Comparison of ENCODE assay signal across 20 cellular contexts in genomic region chr20:57650756-57651483, GRCh38. TPM values are rescaled to one million over a fixed set of nuclear protein-coding genes. Genes with fewer than 3 reads are reported as not detected.
DNase-seq lines count a peak whose midpoint lies in the region; ATAC-seq and TF ChIP-seq lines count a peak whose summit lies in the region.
"Had no signal": no experiment of that assay in that cellular context is flagged by ENCODE, and none has a peak within 500 bp of the region (broad histone marks: within the 10 kb centered on the region; RNA-seq: fewer than 3 reads in every experiment).

No MANE protein-coding gene starts in this region.

- no peak overlapping the region for H3K9ac ChIP-seq in SK-N-SH

- H3K9me3 Mint-ChIP-seq in central memory CD8-positive, alpha-beta T cell: no peaks in the 10 kb centered on the region
- H3K9me3 Mint-ChIP-seq in nephron progenitor cell (peaks cover 4% of the 10 kb centered on the region), natural killer cell (no peaks in the 10 kb centered on the region)
- H3K9me3 Mint-ChIP-seq: activated T-helper 17 cell treated with anti-CD3 and anti-CD28 coated beads, Interleukin-2, amount 50 U/mL, for 72 hours; HFFc6 had no signal

- H3F3A ChIP-seq in SK-N-SH (replicated peaks; ENCODE audit: insufficient read depth): no peaks in the 10 kb centered on the region

- TF ChIP-seq RAD21 in SK-N-SH (IDR thresholded peaks at IDR 0.05; ENCODE audit: low read length): no peak

- no peak overlapping the region for H2AFZ ChIP-seq in SK-N-SH (ENCODE audit: low read depth)

- H3K27me3 ChIP-seq in SK-N-SH (ENCODE audit: insufficient read depth): no peaks in the 10 kb centered on the region
- H3K27me3 ChIP-seq: heart right ventricle, right lobe of liver had no signal

- intact Hi-C loops in natural killer cell (cut with micrococcal nuclease): loop anchor here (10.0 kb wide), 1 partner anchor 524 kb away; no protein-coding TSS in a partner anchor

- DNase-seq in SK-N-SH (peak; percentile 8), GM20000 (ENCODE audit: low spot score) (peak; percentile 5), nephron progenitor cell (no peak), OCI-M2 (lab: John Stamatoyannopoulos, UW; ENCODE audit: unreplicated experiment) (no peak), natural killer cell (no peak)
- peak; percentile 5 to 6 for DNase-seq in central memory CD8-positive, alpha-beta T cell (ENCODE audit: low spot score in 2 of 2)
- DNase-seq in activated CD4-positive, alpha-beta T cell treated with anti-CD3 and anti-CD28 coated beads for 1 hour: no peak
- DNase-seq: activated CD4-positive, alpha-beta T cell treated with anti-CD3 and anti-CD28 coated beads, Interleukin-2, amount 50 U/mL, for 48 hours; HFFc6; mucosa of descending colon; NCI-H1436 treated with DMSO at 0.1 percent for 48 hours; NCI-H446 treated with DMSO at 0.1 percent for 48 hours had no signal

- no peaks in the 10 kb centered on the region for H3K79me2 ChIP-seq in SK-N-SH (ENCODE audit: insufficient read depth)

- peaks cover 0 to 3% of the 10 kb centered on the region in 2 experiments; a peak in 1 of 4 replicates for H3K4me1 ChIP-seq in SK-N-SH (ENCODE audit: control insufficient read depth in 1 of 2, insufficient read depth in 2 of 2, low read depth in 1 of 2, low read length in 1 of 2)
- H3K4me1 ChIP-seq: right lobe of liver had no signal

- no peak overlapping the region for H3K4me3 Mint-ChIP-seq in central memory CD8-positive, alpha-beta T cell
- H3K4me3 Mint-ChIP-seq in nephron progenitor cell (peak overlapping the region; percentile 48), natural killer cell (no peak overlapping the region)
- H3K4me3 Mint-ChIP-seq: activated T-helper 17 cell treated with anti-CD3 and anti-CD28 coated beads, Interleukin-2, amount 50 U/mL, for 72 hours; CD14-positive monocyte; HFFc6 had no signal

- POLR2A ChIA-PET in SK-N-SH (lab: Yijun Ruan, JAX): interaction anchor here (0.6 kb wide), 1 partner anchor 40 kb away, joined by 3 read pairs; no protein-coding TSS in a partner anchor

- peaks cover 4% of the 10 kb centered on the region for H3K36me3 Mint-ChIP-seq in central memory CD8-positive, alpha-beta T cell (ENCODE audit: insufficient read depth)
- H3K36me3 Mint-ChIP-seq in nephron progenitor cell (ENCODE audit: low read depth) (peaks cover 12% of the 10 kb centered on the region), natural killer cell (no peaks in the 10 kb centered on the region)
- H3K36me3 Mint-ChIP-seq: CD14-positive monocyte had no signal

- peaks cover 17% of the 10 kb centered on the region for H3K4me1 Mint-ChIP-seq in central memory CD8-positive, alpha-beta T cell
- peaks cover 53% of the 10 kb centered on the region for H3K4me1 Mint-ChIP-seq in nephron progenitor cell
- peaks cover 7% of the 10 kb centered on the region in 2 donors for H3K4me1 Mint-ChIP-seq in natural killer cell
- H3K4me1 Mint-ChIP-seq: activated T-helper 17 cell treated with anti-CD3 and anti-CD28 coated beads, Interleukin-2, amount 50 U/mL, for 72 hours had no signal

- no peak overlapping the region for H3K27ac Mint-ChIP-seq in central memory CD8-positive, alpha-beta T cell (ENCODE audit: low read depth)
- H3K27ac Mint-ChIP-seq in nephron progenitor cell (no peak overlapping the region), natural killer cell (no peak overlapping the region)
- H3K27ac Mint-ChIP-seq: activated T-helper 17 cell treated with anti-CD3 and anti-CD28 coated beads, Interleukin-2, amount 50 U/mL, for 72 hours; CD14-positive monocyte; HFFc6 had no signal

- H3K36me3 ChIP-seq in SK-N-SH (replicated peaks in 1 of 2; ENCODE audit: control insufficient read depth in 1 of 2, insufficient read depth in 2 of 2, low read length in 1 of 2): peaks cover 7 to 45% of the 10 kb centered on the region in 2 experiments
- H3K36me3 ChIP-seq: right lobe of liver had no signal

- no peak overlapping the region for H3K4me2 ChIP-seq in SK-N-SH

- WGBS in SK-N-SH (ENCODE audit: low lambda C conversion rate): 95% methylated on average over 16 of the region's 23 CpGs

- TF ChIP-seq CTCF in SK-N-SH (IDR thresholded peaks at IDR 0.05) (no peak), GM20000 (IDR thresholded peaks at IDR 0.05; ENCODE audit: extremely low read depth, missing control alignments) (no peak), nephron progenitor cell (IDR thresholded peaks at IDR 0.05) (no peak), natural killer cell (IDR thresholded peaks at IDR 0.05) (no peak)

- no peaks in the 10 kb centered on the region for H3K9me3 ChIP-seq in SK-N-SH
- H3K9me3 ChIP-seq: heart right ventricle, mucosa of descending colon, right lobe of liver had no signal

- no peak for TF ChIP-seq EP300 in SK-N-SH (IDR thresholded peaks at IDR 0.05; ENCODE audit: borderline replicate concordance in 1 of 2, low read depth in 1 of 2, low read length in 1 of 2)

- no peak overlapping the region for H3K4me3 ChIP-seq in SK-N-SH (ENCODE audit: low read depth in 2 of 2, low read length in 1 of 2)
- H3K4me3 ChIP-seq: heart right ventricle, mucosa of descending colon, right lobe of liver had no signal

- peaks cover 7% of the 10 kb centered on the region for H4K20me1 ChIP-seq in SK-N-SH (ENCODE audit: insufficient read depth)

- ATAC-seq in SK-N-SH treated with all-trans-retinoic acid at 6 μM for 48 hours: no peak
- ATAC-seq in central memory CD8-positive, alpha-beta T cell (replicated peaks; ENCODE audit: extremely low read depth, poor library complexity, severe bottlenecking): no peak
- ATAC-seq in natural killer cell: no peak
- ATAC-seq: activated T-helper 17 cell treated with anti-CD3 and anti-CD28 coated beads, Interleukin-2, amount 50 U/mL, for 72 hours; heart right ventricle; mucosa of descending colon; right lobe of liver had no signal

- no peaks in the 10 kb centered on the region for H3K9me2 ChIP-seq in SK-N-SH

- H3K27ac ChIP-seq in SK-N-SH (ENCODE audit: low read depth in 2 of 2, low read length in 1 of 2): no peak overlapping the region
- H3K27ac ChIP-seq: heart right ventricle, right lobe of liver had no signal

- H3K27me3 Mint-ChIP-seq in central memory CD8-positive, alpha-beta T cell: peaks cover 21% of the 10 kb centered on the region
- H3K27me3 Mint-ChIP-seq in nephron progenitor cell (ENCODE audit: low read depth, poor library complexity) (peaks cover 17% of the 10 kb centered on the region), natural killer cell (ENCODE audit: low read depth in 2 of 2) (peaks cover 6 to 31% of the 10 kb centered on the region in 2 donors)
- H3K27me3 Mint-ChIP-seq: activated T-helper 17 cell treated with anti-CD3 and anti-CD28 coated beads, Interleukin-2, amount 50 U/mL, for 72 hours had no signal

- CTCF ChIA-PET in SK-N-SH (lab: Yijun Ruan, JAX): interaction anchor here (0.6 kb wide), 1 partner anchor 559 kb away, joined by 3 read pairs; no protein-coding TSS in a partner anchor

TF ChIP-seq in SK-N-SH, 30 proteins besides CTCF, POLR2A, EP300 and RAD21 (continues in another document):
- TF ChIP-seq SMC3 (IDR thresholded peaks at IDR 0.05; ENCODE audit: low read depth, low read length) (no peak), GABPA (IDR thresholded peaks at IDR 0.05; ENCODE audit: low read depth) (no peak), FOXJ3 (CRISPR knock-in tag; IDR thresholded peaks at IDR 0.05) (no peak), MAX (IDR thresholded peaks at IDR 0.05; ENCODE audit: low read depth) (no peak), MEF2A (IDR thresholded peaks at IDR 0.05; ENCODE audit: borderline replicate concordance, low read depth) (no peak), USF2 (IDR thresholded peaks at IDR 0.05; ENCODE audit: borderline replicate concordance, low read depth, low read length) (no peak)

TF ChIP-seq in SK-N-SH treated with all-trans-retinoic acid at 6 μM for 48 hours, 23 proteins besides CTCF, POLR2A, EP300 and RAD21 (continues in another document):
- no peak for TF ChIP-seq ZNF8 (CRISPR knock-in tag; IDR thresholded peaks at IDR 0.05)
- no peak for TF ChIP-seq PPARA (CRISPR knock-in tag; IDR thresholded peaks at IDR 0.05; ENCODE audit: borderline replicate concordance)
- TF ChIP-seq PATZ1 (CRISPR knock-in tag; IDR thresholded peaks at IDR 0.05; ENCODE audit: borderline replicate concordance): no peak
- no peak for TF ChIP-seq ZC3H10 (CRISPR knock-in tag; IDR thresholded peaks at IDR 0.05)
- TF ChIP-seq ZNF565 (CRISPR knock-in tag; conservative IDR thresholded peaks at IDR 0.05; ENCODE audit: low read depth): no peak
- TF ChIP-seq GLIS3 (CRISPR knock-in tag; IDR thresholded peaks at IDR 0.05): no peak
- no peak for TF ChIP-seq BACH2 (CRISPR knock-in tag; IDR thresholded peaks at IDR 0.05; ENCODE audit: borderline replicate concordance)
- no peak for TF ChIP-seq OSR1 (CRISPR knock-in tag; IDR thresholded peaks at IDR 0.05)
- no peak for TF ChIP-seq ARNTL (CRISPR knock-in tag; IDR thresholded peaks at IDR 0.05; ENCODE audit: borderline replicate concordance, low read depth)
- TF ChIP-seq RARB (CRISPR knock-in tag; IDR thresholded peaks at IDR 0.05): no peak

RNA-seq across cellular contexts. Expression of gene ZBP1, which starts 30.7 kb away (rescaled TPM):
- polyA plus RNA-seq in SK-N-SH (2012; rRNA removed): not detected in 2 replicates
- not detected in 2 replicates for polyA plus RNA-seq in SK-N-SH (2012; cell fraction: cytosol; rRNA removed)
- polyA plus RNA-seq in SK-N-SH (2012; cell fraction: nucleus; rRNA removed): not detected in 2 replicates
- total RNA-seq in natural killer cell: 10 to 100 TPM; 95.4 to 99.7 (median 97.8) TPM
- total RNA-seq: fibroblast of lung, HFFc6, HT1080, LHCN-M2 had no signal
- polyA plus RNA-seq: fibroblast of lung had no signal

RNA-seq across cellular contexts. Expression of gene PMEPA1, which starts 58.9 kb away (rescaled TPM):
- polyA plus RNA-seq in SK-N-SH (2012; rRNA removed): 5.9 and 7.1 TPM in 2 replicates
- polyA plus RNA-seq in SK-N-SH (2012; cell fraction: cytosol; rRNA removed): 6.1 and 6.8 TPM in 2 replicates
- 7.9 and 8.1 TPM in 2 replicates for polyA plus RNA-seq in SK-N-SH (2012; cell fraction: nucleus; rRNA removed)
- total RNA-seq in natural killer cell: 1 to 10 TPM; 1.2 to 5.9 (median 2.4) TPM

Comparison
In these comparisons a context has a peak if more than half of its experiments do, and no peak if none do; other contexts are left out.
1. DNase-seq: peak in SK-N-SH (single experiment), GM20000 (single experiment) and central memory CD8-positive, alpha-beta T cell (2 of 2); none in nephron progenitor cell (single experiment), OCI-M2 (single experiment), activated CD4-positive, alpha-beta T cell treated with anti-CD3 and anti-CD28 coated beads for 1 hour (single experiment) and natural killer cell (single experiment).